In the genomic region with DNA sequence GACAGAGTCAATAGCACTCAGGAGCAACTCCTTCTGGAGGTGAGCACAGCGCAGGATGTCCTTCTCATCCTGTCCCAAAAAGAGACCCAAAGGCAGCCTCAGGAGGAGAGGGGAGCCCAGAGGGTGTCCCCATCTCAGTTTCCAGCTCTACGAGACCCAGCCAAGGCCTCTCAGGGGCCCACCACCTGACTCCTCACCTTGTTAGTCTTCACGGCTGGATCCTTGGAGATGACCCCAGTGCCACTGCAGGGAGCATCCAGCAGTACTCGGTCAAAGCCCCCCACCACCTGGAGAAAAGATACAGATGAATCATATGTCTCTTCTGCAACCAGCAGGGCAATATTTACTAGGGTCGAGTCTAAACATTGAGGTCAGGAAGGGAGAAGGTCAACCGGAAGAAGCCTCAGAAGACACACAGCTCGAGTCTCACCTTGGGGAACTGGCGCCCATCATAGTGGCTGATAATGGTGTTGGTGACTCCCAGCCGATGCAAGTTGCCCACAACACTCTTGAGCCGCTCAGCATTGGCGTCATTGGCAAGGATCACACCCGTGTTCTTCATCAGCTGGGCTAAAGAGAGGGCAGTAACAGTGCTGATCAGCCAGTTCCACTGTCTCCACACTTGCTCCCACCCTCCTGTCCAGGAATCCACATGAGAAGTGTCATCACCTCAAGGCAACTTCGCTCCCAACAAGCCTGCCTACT, we compare ENCODE assay signal across 1 cellular context.
TF ChIP-seq lines count a peak whose summit lies in the region.

No MANE protein-coding gene starts in this region.

TF ChIP-seq in HepG2, 621 proteins besides CTCF, POLR2A, EP300 and RAD21:
- TF ChIP-seq HOXD1 (CRISPR knock-in tag; IDR thresholded peaks at IDR 0.05) (no peak), RBM22 (optimal IDR thresholded peaks at IDR 0.05; ENCODE audit: low read length) (peak; percentile 32)
